Comparison of ENCODE assay signal across 1 cellular context in genomic region chr16:35463358-35463757, GRCh38.
TF ChIP-seq lines count a peak whose summit lies in the region.

No MANE protein-coding gene starts in this region.

TF ChIP-seq in SK-N-SH treated with all-trans-retinoic acid at 6 μM for 48 hours, 23 proteins besides CTCF, POLR2A, EP300 and RAD21 (continued from another document):
- no peak for TF ChIP-seq CSRNP3 (CRISPR knock-in tag; IDR thresholded peaks at IDR 0.05)
